23 cellular contexts compared by ENCODE assay signal in the genomic region with DNA sequence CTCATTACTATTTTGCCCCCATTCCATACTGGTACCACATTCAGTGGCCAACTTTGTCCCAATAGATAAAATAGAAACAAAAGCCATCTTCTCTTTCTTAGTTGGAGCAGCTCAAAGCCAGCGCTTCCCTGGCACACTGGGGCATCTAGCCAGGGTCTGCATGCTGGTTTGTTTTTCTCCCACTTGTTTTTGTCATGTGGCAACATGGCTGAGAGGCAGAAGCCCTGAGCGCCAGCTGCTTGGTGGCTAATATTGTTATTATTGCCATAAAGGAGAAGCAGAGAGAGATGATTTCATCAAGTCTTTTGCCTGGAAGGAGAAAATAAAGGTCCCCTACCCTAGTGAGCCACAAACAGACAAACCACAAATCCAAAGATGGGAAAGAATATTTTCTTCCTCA. TPM values are rescaled to one million over a fixed set of nuclear protein-coding genes. Genes with fewer than 3 reads are reported as not detected.
"Had no signal": no experiment of that assay in that cellular context is flagged by ENCODE, and none has a peak within 500 bp of the region (broad histone marks: within the 10 kb centered on the region; RNA-seq: fewer than 3 reads in every experiment).

No MANE protein-coding gene starts in this region.

- H3K27ac ChIP-seq: gastrocnemius medialis, neural progenitor cell, prostate gland, right atrium auricular region, spleen, testis, tibial artery had no signal

- H3K4me2 ChIP-seq: neural progenitor cell had no signal

- H3K4me1 ChIP-seq: neural progenitor cell, prostate gland had no signal

- H3K4me3 Mint-ChIP-seq: memory B cell; naive thymus-derived CD4-positive, alpha-beta T cell; nephron; neural progenitor cell; stimulated activated memory B cell treated with anti-CD40 and anti-IgM and Interleukin-4, amounts not matched to agents 10 μg/mL and 1 μg/mL and 100 μg/mL, for 72 hours; type B pancreatic cell had no signal

- DNase-seq: cortex of kidney; effector CD4-positive, alpha-beta T cell; foreskin fibroblast; gastrocnemius medialis; head of caudate nucleus; naive thymus-derived CD4-positive, alpha-beta T cell; spleen; stimulated activated CD4-positive, alpha-beta T cell treated with anti-CD3 and anti-CD28 coated beads, Interleukin-4, amount 100 ng/mL, for 4 hours; stimulated activated naive CD8-positive, alpha-beta T cell treated with anti-CD3 and anti-CD28 coated beads, Interleukin-15, Interleukin-2, amounts not matched to agents 100 U/mL and 50 U/mL, for 24 hours; testis; tibial artery had no signal

- H3K27me3 Mint-ChIP-seq: memory B cell; naive thymus-derived CD4-positive, alpha-beta T cell; stimulated activated memory B cell treated with anti-CD40 and anti-IgM and Interleukin-4, amounts not matched to agents 10 μg/mL and 1 μg/mL and 100 μg/mL, for 72 hours had no signal

- H3K4me3 ChIP-seq: gastrocnemius medialis, lung, neural progenitor cell, prostate gland, right atrium auricular region, spleen, testis, tibial artery had no signal

- H3K36me3 ChIP-seq: gastrocnemius medialis, neural progenitor cell, prostate gland, right atrium auricular region had no signal

- ATAC-seq: gastrocnemius medialis; left lobe of liver; naive thymus-derived CD4-positive, alpha-beta T cell; sciatic nerve; stimulated activated memory B cell treated with anti-CD40 and anti-IgM and Interleukin-4, amounts not matched to agents 10 μg/mL and 1 μg/mL and 100 μg/mL, for 72 hours; stimulated activated naive CD8-positive, alpha-beta T cell treated with anti-CD3 and anti-CD28 coated beads, Interleukin-15, Interleukin-2, amounts not matched to agents 100 U/mL and 50 U/mL, for 24 hours had no signal

- H3K27me3 ChIP-seq: gastrocnemius medialis, neural progenitor cell, right atrium auricular region, spleen, testis, tibial artery had no signal

- H3K36me3 Mint-ChIP-seq: neural progenitor cell, type B pancreatic cell had no signal

- H2AFZ ChIP-seq: neural progenitor cell had no signal

- H3K9me3 ChIP-seq: gastrocnemius medialis, prostate gland, right atrium auricular region, spleen, testis, tibial artery had no signal

- H3K4me1 Mint-ChIP-seq: memory B cell; naive thymus-derived CD4-positive, alpha-beta T cell; stimulated activated memory B cell treated with anti-CD40 and anti-IgM and Interleukin-4, amounts not matched to agents 10 μg/mL and 1 μg/mL and 100 μg/mL, for 72 hours had no signal

- H3K9me3 Mint-ChIP-seq: memory B cell; naive thymus-derived CD4-positive, alpha-beta T cell; nephron; neural progenitor cell; stimulated activated memory B cell treated with anti-CD40 and anti-IgM and Interleukin-4, amounts not matched to agents 10 μg/mL and 1 μg/mL and 100 μg/mL, for 72 hours; type B pancreatic cell had no signal

- H3K9ac ChIP-seq: neural progenitor cell had no signal

- H3K27ac Mint-ChIP-seq: memory B cell; nephron; neural progenitor cell; stimulated activated memory B cell treated with anti-CD40 and anti-IgM and Interleukin-4, amounts not matched to agents 10 μg/mL and 1 μg/mL and 100 μg/mL, for 72 hours; type B pancreatic cell had no signal

RNA-seq across cellular contexts. Expression of a gene that starts 48.4 kb away (rescaled TPM):
- total RNA-seq: dermis microvascular lymphatic vessel endothelial cell, glomerular endothelial cell, left lobe of liver had no signal
